37 cellular contexts compared by ENCODE assay signal in genomic region chr6:35916056-35916455, GRCh38.
"Had no signal": no experiment of that assay in that cellular context is flagged by ENCODE, and none has a peak within 500 bp of the region (broad histone marks: within the 10 kb centered on the region; RNA-seq: fewer than 3 reads in every experiment).

No MANE protein-coding gene starts in this region.

- H3K27me3 ChIP-seq: ascending aorta, cardiac muscle cell had no signal

- DNase-seq: activated CD4-positive, alpha-beta memory T cell treated with anti-CD3 and anti-CD28 coated beads, Interleukin-2, amount 10 ng/mL, durations not matched to agents 7 days and 5 days; activated CD4-positive, alpha-beta T cell treated with anti-CD3 and anti-CD28 coated beads for 1 hour; activated CD4-positive, alpha-beta T cell treated with anti-CD3 and anti-CD28 coated beads for 36 hours; activated CD4-positive, alpha-beta T cell treated with anti-CD3 and anti-CD28 coated beads for 48 hours; activated CD4-positive, alpha-beta T cell treated with anti-CD3 and anti-CD28 coated beads, Interleukin-2, amount 10 ng/mL, durations not matched to agents 7 days and 5 days; activated CD4-positive, alpha-beta T cell treated with anti-CD3 and anti-CD28 coated beads, Interleukin-2, amount 50 U/mL, for 48 hours; activated CD4-positive, CD25-positive, alpha-beta regulatory T cell; activated CD8-positive, alpha-beta memory T cell treated with anti-CD3 and anti-CD28 coated beads for 24 hours; activated CD8-positive, alpha-beta memory T cell treated with anti-CD3 and anti-CD28 coated beads, Interleukin-2, amount 10 ng/mL, durations not matched to agents 7 days and 5 days; activated CD8-positive, alpha-beta memory T cell treated with anti-CD3 and anti-CD28 coated beads, Interleukin-2, amount 50 U/mL, for 48 hours; activated CD8-positive, alpha-beta T cell treated with anti-CD3 and anti-CD28 coated beads, Interleukin-2, amount 10 ng/mL, durations not matched to agents 7 days and 5 days; activated effector memory CD4-positive, alpha-beta T cell treated with Interleukin-2 at 50 U/mL for 16 hours; activated gamma-delta T cell; activated naive CD4-positive, alpha-beta T cell treated with anti-CD3 and anti-CD28 coated beads, Interleukin-2, amount 10 ng/mL, durations not matched to agents 7 days and 5 days; activated naive CD4-positive, alpha-beta T cell treated with Interleukin-2 at 50 U/mL for 16 hours; activated naive CD8-positive, alpha-beta T cell treated with anti-CD3 and anti-CD28 coated beads, Interleukin-2, amount 10 ng/mL, durations not matched to agents 7 days and 5 days; activated naive CD8-positive, alpha-beta T cell treated with anti-CD3 and anti-CD28 coated beads, Interleukin-2, amount 50 U/mL, for 24 hours; activated T-cell treated with anti-CD3 and anti-CD28 coated beads, Interleukin-2, amount 50 U/mL, for 24 hours; activated T-cell treated with anti-CD3 and anti-CD28 coated beads, Interleukin-2, amount 50 U/mL, for 48 hours; amygdala; anterior cingulate cortex; caudate nucleus; cerebellar nuclear complex; T-helper 2 cell; T-helper 9 cell had no signal

- H3K27ac Mint-ChIP-seq: activated CD4-positive, alpha-beta memory T cell treated with anti-CD3 and anti-CD28 coated beads, Interleukin-2, amount 10 ng/mL, durations not matched to agents 7 days and 5 days; activated CD4-positive, alpha-beta T cell treated with anti-CD3 and anti-CD28 coated beads for 36 hours; activated CD4-positive, alpha-beta T cell treated with anti-CD3 and anti-CD28 coated beads, Interleukin-2, amount 10 ng/mL, durations not matched to agents 7 days and 5 days; activated CD8-positive, alpha-beta memory T cell treated with anti-CD3 and anti-CD28 coated beads, Interleukin-2, amount 10 ng/mL, durations not matched to agents 7 days and 5 days; activated CD8-positive, alpha-beta T cell treated with anti-CD3 and anti-CD28 coated beads, Interleukin-2, amount 10 ng/mL, durations not matched to agents 7 days and 5 days; activated naive CD4-positive, alpha-beta T cell treated with anti-CD3 and anti-CD28 coated beads, Interleukin-2, amount 10 ng/mL, durations not matched to agents 7 days and 5 days; activated naive CD4-positive, alpha-beta T cell treated with anti-CD3 and anti-CD28 coated beads, Interleukin-2, amount 50 U/mL, for 24 hours; activated naive CD8-positive, alpha-beta T cell; activated naive CD8-positive, alpha-beta T cell treated with anti-CD3 and anti-CD28 coated beads, Interleukin-2, amount 10 ng/mL, durations not matched to agents 7 days and 5 days; activated naive CD8-positive, alpha-beta T cell treated with anti-CD3 and anti-CD28 coated beads, Interleukin-2, amount 50 U/mL, for 24 hours; activated T-cell treated with anti-CD3 and anti-CD28 coated beads, Interleukin-2, amount 50 U/mL, for 24 hours; activated T-helper 2 cell treated with anti-CD3 and anti-CD28 coated beads, Interferon-gamma antibody, Interleukin-2, Interleukin-4, amounts not matched to agents 10 μg/mL and 5 μg/mL and 100 μg/mL, durations not matched to agents 14 hours and 24 hours and 36 hours; brain; T-helper 2 cell treated with Interferon-gamma antibody and Interleukin-4, amounts not matched to agents 5 μg/mL and 100 μg/mL, for 36 hours had no signal

- H3K9me3 ChIP-seq: ascending aorta had no signal

- H3K4me1 ChIP-seq: ascending aorta had no signal

- FAIRE-seq: bronchial epithelial cell, TTC549 had no signal

- H3K27me3 Mint-ChIP-seq: activated CD4-positive, alpha-beta memory T cell treated with anti-CD3 and anti-CD28 coated beads, Interleukin-2, amount 10 ng/mL, durations not matched to agents 7 days and 5 days; activated CD4-positive, alpha-beta T cell treated with anti-CD3 and anti-CD28 coated beads for 36 hours; activated CD4-positive, alpha-beta T cell treated with anti-CD3 and anti-CD28 coated beads, Interleukin-2, amount 10 ng/mL, durations not matched to agents 7 days and 5 days; activated CD8-positive, alpha-beta memory T cell treated with anti-CD3 and anti-CD28 coated beads, Interleukin-2, amount 10 ng/mL, durations not matched to agents 7 days and 5 days; activated naive CD4-positive, alpha-beta T cell treated with anti-CD3 and anti-CD28 coated beads, Interleukin-2, amount 10 ng/mL, durations not matched to agents 7 days and 5 days; activated naive CD4-positive, alpha-beta T cell treated with anti-CD3 and anti-CD28 coated beads, Interleukin-2, amount 50 U/mL, for 24 hours; activated naive CD8-positive, alpha-beta T cell; activated naive CD8-positive, alpha-beta T cell treated with anti-CD3 and anti-CD28 coated beads, Interleukin-2, amount 10 ng/mL, durations not matched to agents 7 days and 5 days; activated naive CD8-positive, alpha-beta T cell treated with anti-CD3 and anti-CD28 coated beads, Interleukin-2, amount 50 U/mL, for 24 hours; activated T-cell treated with anti-CD3 and anti-CD28 coated beads, Interleukin-2, amount 50 U/mL, for 24 hours; central memory CD8-positive, alpha-beta T cell had no signal

- H3K9me3 Mint-ChIP-seq: activated naive CD4-positive, alpha-beta T cell treated with anti-CD3 and anti-CD28 coated beads, Interleukin-2, amount 50 U/mL, for 24 hours; central memory CD8-positive, alpha-beta T cell had no signal

- H3K36me3 ChIP-seq: ascending aorta had no signal

- ATAC-seq: activated CD4-positive, alpha-beta T cell treated with anti-CD3 and anti-CD28 coated beads for 36 hours; activated CD4-positive, CD25-positive, alpha-beta regulatory T cell treated with anti-CD3 and anti-CD28 coated beads, Interleukin-2, amount 50 U/mL, for 24 hours; activated CD8-positive, alpha-beta memory T cell treated with anti-CD3 and anti-CD28 coated beads, Interleukin-2, amount 10 ng/mL, durations not matched to agents 7 days and 5 days; activated CD8-positive, alpha-beta T cell treated with anti-CD3 and anti-CD28 coated beads, Interleukin-2, amount 10 ng/mL, durations not matched to agents 7 days and 5 days; activated naive CD8-positive, alpha-beta T cell treated with anti-CD3 and anti-CD28 coated beads, Interleukin-2, amount 50 U/mL, for 24 hours had no signal

- H3K4me3 ChIP-seq: ascending aorta, cardiac muscle cell had no signal

- H3K27ac ChIP-seq: ascending aorta, cardiac muscle cell, VCaP had no signal

- H3K4me3 Mint-ChIP-seq: activated CD4-positive, alpha-beta memory T cell treated with anti-CD3 and anti-CD28 coated beads, Interleukin-2, amount 10 ng/mL, durations not matched to agents 7 days and 5 days; activated CD4-positive, alpha-beta T cell treated with anti-CD3 and anti-CD28 coated beads for 36 hours; activated CD4-positive, alpha-beta T cell treated with anti-CD3 and anti-CD28 coated beads, Interleukin-2, amount 10 ng/mL, durations not matched to agents 7 days and 5 days; activated CD8-positive, alpha-beta memory T cell treated with anti-CD3 and anti-CD28 coated beads, Interleukin-2, amount 10 ng/mL, durations not matched to agents 7 days and 5 days; activated CD8-positive, alpha-beta T cell treated with anti-CD3 and anti-CD28 coated beads, Interleukin-2, amount 10 ng/mL, durations not matched to agents 7 days and 5 days; activated naive CD4-positive, alpha-beta T cell treated with anti-CD3 and anti-CD28 coated beads, Interleukin-2, amount 10 ng/mL, durations not matched to agents 7 days and 5 days; activated naive CD4-positive, alpha-beta T cell treated with anti-CD3 and anti-CD28 coated beads, Interleukin-2, amount 50 U/mL, for 24 hours; activated naive CD8-positive, alpha-beta T cell; activated naive CD8-positive, alpha-beta T cell treated with anti-CD3 and anti-CD28 coated beads, Interleukin-2, amount 10 ng/mL, durations not matched to agents 7 days and 5 days; activated naive CD8-positive, alpha-beta T cell treated with anti-CD3 and anti-CD28 coated beads, Interleukin-2, amount 50 U/mL, for 24 hours; activated T-cell treated with anti-CD3 and anti-CD28 coated beads, Interleukin-2, amount 50 U/mL, for 24 hours; central memory CD8-positive, alpha-beta T cell; T-helper 2 cell treated with Interferon-gamma antibody and Interleukin-4, amounts not matched to agents 5 μg/mL and 100 μg/mL, for 36 hours had no signal
